In genomic region chr11:47506363-47506762, GRCh38 we compare ENCODE assay signal across 1 cellular context.
TF ChIP-seq lines count a peak whose summit lies in the region.

No MANE protein-coding gene starts in this region.

TF ChIP-seq in IMR-90, 13 proteins besides CTCF, POLR2A, EP300 and RAD21:
- TF ChIP-seq NFE2L2 (IDR thresholded peaks at IDR 0.05; ENCODE audit: low read depth, low read length) (no peak), MAFK (IDR thresholded peaks at IDR 0.05; ENCODE audit: low read depth, low read length) (no peak), BHLHE40 (IDR thresholded peaks at IDR 0.05; ENCODE audit: low read depth, low read length) (no peak), RFX5 (IDR thresholded peaks at IDR 0.05; ENCODE audit: low read depth, low read length) (no peak), SMC3 (IDR thresholded peaks at IDR 0.05; ENCODE audit: low read depth, low read length) (no peak), MXI1 (IDR thresholded peaks at IDR 0.05; ENCODE audit: borderline replicate concordance, low read depth, low read length) (no peak), FOS (IDR thresholded peaks at IDR 0.05; ENCODE audit: low read depth, low read length) (no peak), MAZ (IDR thresholded peaks at IDR 0.05; ENCODE audit: borderline replicate concordance, low read depth, low read length) (no peak), USF2 (IDR thresholded peaks at IDR 0.05; ENCODE audit: low read depth, low read length) (no peak), ELK1 (IDR thresholded peaks at IDR 0.05; ENCODE audit: borderline replicate concordance, low read depth, low read length) (no peak), CEBPB (IDR thresholded peaks at IDR 0.05; ENCODE audit: low read depth, low read length) (no peak), CHD1 (IDR thresholded peaks at IDR 0.05; ENCODE audit: low read depth, low read length) (no peak), RCOR1 (IDR thresholded peaks at IDR 0.05; ENCODE audit: insufficient replicate concordance, low read length) (no peak)
